20 cellular contexts compared by ENCODE assay signal in genomic region chr12:23008613-23009012, GRCh38.
DNase-seq lines count a peak whose midpoint lies in the region; ATAC-seq, FAIRE-seq and TF ChIP-seq lines count a peak whose summit lies in the region.
"Had no signal": no experiment of that assay in that cellular context is flagged by ENCODE, and none has a peak within 500 bp of the region (broad histone marks: within the 10 kb centered on the region; RNA-seq: fewer than 3 reads in every experiment).

No MANE protein-coding gene starts in this region.

- H3K27me3 Mint-ChIP-seq in Calu3 (ENCODE audit: unreplicated experiment), result peaks cover 15% of the 10 kb centered on the region
- H3K27me3 Mint-ChIP-seq: B cell; CD4-positive, alpha-beta memory T cell; IgD-negative memory B cell had no signal

- TF ChIP-seq POLR2A in endothelial cell of umbilical vein (IDR thresholded peaks at IDR 0.05; ENCODE audit: low read depth, low read length), result no peak

- no peak overlapping the region for H3K4me2 ChIP-seq in endothelial cell of umbilical vein (ENCODE audit: insufficient read depth, low read length)

- BruUV-seq in endothelial cell of umbilical vein (replicated peaks; lab: Mats Ljungman, UMichigan), result no TSS peak
- no TSS peak for BruUV-seq in Calu3 (replicated peaks; lab: Mats Ljungman, UMichigan)

- H3K27me3 ChIP-seq in endothelial cell of umbilical vein (ENCODE audit: control insufficient read depth in 2 of 2, insufficient read depth in 2 of 2, low read length in 2 of 2), result no peaks in the 10 kb centered on the region
- H3K27me3 ChIP-seq in aorta (ENCODE audit: control insufficient read depth in 1 of 2, insufficient read depth in 2 of 2, low read length in 1 of 2), result no peaks in the 10 kb centered on the region

- no peak for DNase-seq in Right ventricle myocardium inferior (ENCODE audit: missing footprints)
- DNase-seq in cardiac septum (ENCODE audit: low spot score), result no peak
- DNase-seq in endothelial cell of umbilical vein (ENCODE audit: low read depth, low spot score), result peak; percentile 2
- peak; percentile 12 for DNase-seq in mucosa of gallbladder (ENCODE audit: low spot score)
- DNase-seq in aorta, result peak in 1 of 2 donors; percentile 51
- DNase-seq in germinal center (ENCODE audit: low spot score), result no peak
- DNase-seq in Calu3, result no peak
- DNase-seq in ureter (ENCODE audit: low spot score), result no peak
- DNase-seq: CD4-positive, alpha-beta memory T cell; Kasumi-1; MM.1S; NCI-H1092 treated with DMSO at 0.1 percent for 48 hours; NCI-H1694; NCI-H2107; NCI-H226; NCI-H526 had no signal

- H3K4me1 ChIP-seq in endothelial cell of umbilical vein (ENCODE audit: control insufficient read depth, extremely low read depth, insufficient read depth, low read length) (no peaks in the 10 kb centered on the region), aorta (ENCODE audit: control insufficient read depth in 1 of 2, insufficient read depth in 2 of 2, low read length in 2 of 2) (peaks cover 1 to 3% of the 10 kb centered on the region in 2 donors)
- H3K4me1 ChIP-seq: HAP-1 had no signal

- H3K9me3 ChIP-seq in endothelial cell of umbilical vein (replicated peaks; ENCODE audit: control insufficient read depth, insufficient read depth, low read length) (no peaks in the 10 kb centered on the region), aorta (ENCODE audit: control insufficient read depth, low read length) (no peaks in the 10 kb centered on the region)
- H3K9me3 ChIP-seq: HAP-1 had no signal

- no peaks in the 10 kb centered on the region for H3K4me1 Mint-ChIP-seq in Calu3 (ENCODE audit: low read depth, unreplicated experiment)
- H3K4me1 Mint-ChIP-seq: B cell; CD4-positive, alpha-beta memory T cell; IgD-negative memory B cell had no signal

- no peak for FAIRE-seq in endothelial cell of umbilical vein (lab: Jason Lieb, UNC)

- CTCF ChIA-PET in endothelial cell of umbilical vein (lab: Charles Lee) (no interaction called here), Calu3 (lab: Charles Lee) (interaction anchor here (0.6 kb wide), 1 partner anchor 88 kb away, joined by 3 read pairs; no protein-coding TSS in a partner anchor)

- H3K9me3 Mint-ChIP-seq in Calu3 (ENCODE audit: low read depth, unreplicated experiment), result peaks cover 5% of the 10 kb centered on the region

- H3K27ac ChIP-seq in endothelial cell of umbilical vein (ENCODE audit: insufficient read depth, low read depth, low read length) (no peak overlapping the region), aorta (ENCODE audit: low read depth in 1 of 2, low read length in 2 of 2) (peak overlapping the region; percentile 51 to 79)
- H3K27ac ChIP-seq: 22Rv1 had no signal

- H3K27ac Mint-ChIP-seq in Calu3 (ENCODE audit: unreplicated experiment), result no peak overlapping the region
- H3K27ac Mint-ChIP-seq: B cell; CD4-positive, alpha-beta memory T cell; IgD-negative memory B cell had no signal

- POLR2A ChIA-PET in endothelial cell of umbilical vein (lab: Charles Lee), result no interaction called here

- ATAC-seq in Right ventricle myocardium inferior (peak; percentile 20), aorta (ENCODE audit: low FRiP score) (peak; percentile 72)

- H3K9ac ChIP-seq in endothelial cell of umbilical vein (replicated peaks; ENCODE audit: extremely low read depth, insufficient read depth, low read length), result no peak overlapping the region

- no peaks in the 10 kb centered on the region for H3K9me1 ChIP-seq in endothelial cell of umbilical vein (replicated peaks; ENCODE audit: control insufficient read depth, extremely low read depth, insufficient read depth, low read length)

- H3K4me3 ChIP-seq in endothelial cell of umbilical vein (replicated peaks in 1 of 3; ENCODE audit: insufficient read depth in 1 of 3, low read depth in 1 of 3, low read length in 3 of 3), result no peak overlapping the region
- no peak overlapping the region for H3K4me3 ChIP-seq in aorta (ENCODE audit: low read length in 2 of 2)
- H3K4me3 ChIP-seq: HAP-1 had no signal

- H4K20me1 ChIP-seq in endothelial cell of umbilical vein (replicated peaks; ENCODE audit: control insufficient read depth, extremely low read depth, insufficient read depth, low read length), result no peaks in the 10 kb centered on the region

- no peak overlapping the region for H3K4me3 Mint-ChIP-seq in Calu3 (ENCODE audit: low read depth, unreplicated experiment)
- H3K4me3 Mint-ChIP-seq: B cell; CD4-positive, alpha-beta memory T cell; IgD-negative memory B cell had no signal

- H3K36me3 ChIP-seq in endothelial cell of umbilical vein (ENCODE audit: control insufficient read depth in 2 of 2, extremely low read depth in 1 of 2, insufficient read depth in 2 of 2, low read length in 2 of 2) (no peaks in the 10 kb centered on the region), aorta (ENCODE audit: control insufficient read depth in 1 of 2, insufficient read depth in 2 of 2, low read length in 1 of 2) (no peaks in the 10 kb centered on the region)
- H3K36me3 ChIP-seq: HAP-1 had no signal

- WGBS in aorta, 2 donors, result 1 to 5% methylated on average over 5 of the region's 5 CpGs

- intact Hi-C loops in Right ventricle myocardium inferior (cut with DNase I), result no loop called here
- intact Hi-C loops in cardiac septum (cut with DNase I), result no loop called here
- intact Hi-C loops in endothelial cell of umbilical vein (cut with micrococcal nuclease), result no loop called here
- intact Hi-C loops in aorta (cut with DNase I), result loop anchor here in 1 of 2 donors (10.0 kb wide), 1 partner anchor 144 kb away; no protein-coding TSS in a partner anchor
- intact Hi-C loops in Calu3 (cut with micrococcal nuclease; ENCODE audit: unreplicated experiment), result no loop called here

- H2AFZ ChIP-seq in endothelial cell of umbilical vein (ENCODE audit: low read depth, low read length), result no peak overlapping the region

- no peaks in the 10 kb centered on the region for H3K79me2 ChIP-seq in endothelial cell of umbilical vein (ENCODE audit: control insufficient read depth, insufficient read depth, low read length)

- H3K36me3 Mint-ChIP-seq in Calu3 (ENCODE audit: insufficient read depth, unreplicated experiment), result no peaks in the 10 kb centered on the region
- H3K36me3 Mint-ChIP-seq: CD4-positive, alpha-beta memory T cell had no signal

- TF ChIP-seq CTCF in endothelial cell of umbilical vein (IDR thresholded peaks at IDR 0.05; ENCODE audit: extremely low read depth in 1 of 2, insufficient read depth in 1 of 2, low read depth in 1 of 2, low read length in 2 of 2), result no peak
- no peak for TF ChIP-seq CTCF in Calu3 (IDR thresholded peaks at IDR 0.05; ENCODE audit: unreplicated experiment)

- dilution Hi-C loops in endothelial cell of umbilical vein (cut with MboI; ENCODE audit: extremely low pct_ligation_motif_present, low sequenced_read_pairs), result no loop called here

TF ChIP-seq in endothelial cell of umbilical vein, 7 proteins besides CTCF, POLR2A, EP300 and RAD21:
- TF ChIP-seq GATA2 (IDR thresholded peaks at IDR 0.05; ENCODE audit: insufficient read depth, insufficient read length, low read depth, low read length), result no peak

Comparison
In these comparisons a context has a peak if more than half of its experiments do, and no peak if none do; other contexts are left out.
1. DNase-seq: peak in endothelial cell of umbilical vein (single experiment) and mucosa of gallbladder (single experiment); none in Right ventricle myocardium inferior (single experiment), cardiac septum (single experiment), germinal center (single experiment), Calu3 (single experiment) and ureter (single experiment).